22 cellular contexts compared by ENCODE assay signal in genomic region chr19:23523863-23524262, GRCh38.
A peak's percentile ranks its signal among the peaks of the same experiment; 100 is the strongest.
DNase-seq lines count a peak whose midpoint lies in the region; ATAC-seq and TF ChIP-seq lines count a peak whose summit lies in the region.
"Had no signal": no experiment of that assay in that cellular context is flagged by ENCODE, and none has a peak within 500 bp of the region (broad histone marks: within the 10 kb centered on the region; RNA-seq: fewer than 3 reads in every experiment).

No MANE protein-coding gene starts in this region.

- H3K36me3 ChIP-seq in heart left ventricle (no peaks in the 10 kb centered on the region), left ventricle myocardium inferior (no peaks in the 10 kb centered on the region), Peyer's patch (no peaks in the 10 kb centered on the region)
- H3K36me3 ChIP-seq: BE2C; BLaER1 treated with 17β-estradiol and CSF1 and Interleukin-3, amounts not matched to agents 10 nM and 100 nM; HAP-1 had no signal

- peak; percentile 87 for ATAC-seq in Right ventricle myocardium inferior
- peak; percentile 15 to 96 (median 70) for ATAC-seq in heart left ventricle
- ATAC-seq: A549 had no signal

- no peaks in the 10 kb centered on the region for H3K27me3 ChIP-seq in heart left ventricle
- no peaks in the 10 kb centered on the region for H3K27me3 ChIP-seq in left ventricle myocardium inferior (ENCODE audit: low read depth)
- no peaks in the 10 kb centered on the region for H3K27me3 ChIP-seq in Peyer's patch
- H3K27me3 ChIP-seq: BE2C; BLaER1 treated with 17β-estradiol and CSF1 and Interleukin-3, amounts not matched to agents 10 nM and 100 nM had no signal

- intact Hi-C loops in Right ventricle myocardium inferior (cut with DNase I) (loop anchor here (5.0 kb wide), 1 partner anchor 142 kb away; no protein-coding TSS in a partner anchor), cardiac septum (cut with DNase I) (no loop called here), heart left ventricle (cut with DNase I) (no loop called here), left ventricle myocardium inferior (cut with micrococcal nuclease) (no loop called here)

- DNase-seq in Right ventricle myocardium inferior (ENCODE audit: missing footprints) (no peak), cardiac septum (ENCODE audit: low spot score) (no peak), heart left ventricle (no peak), left ventricle myocardium inferior (no peak), Peyer's patch (no peak), DMS153 (lab: John Stamatoyannopoulos, UW) (no peak), islet precursor cell (no peak)
- DNase-seq: 8988T; ACHN; AML-193; BE2C; CD4-positive, alpha-beta T cell; CD8-positive, alpha-beta memory T cell; DMS 273 treated with DMSO at 0.1 percent for 48 hours; DMS53; DMS79 treated with DMSO at 0.1 percent for 48 hours; GF-D8; GOT3; HFFc6 had no signal

- TF ChIP-seq POLR2A in heart left ventricle (IDR thresholded peaks at IDR 0.05) (no peak), Peyer's patch (IDR thresholded peaks at IDR 0.05) (no peak)

- no peak for TF ChIP-seq CTCF in heart left ventricle (IDR thresholded peaks at IDR 0.05)
- no peak for TF ChIP-seq CTCF in left ventricle myocardium inferior (IDR thresholded peaks at IDR 0.05; ENCODE audit: borderline replicate concordance)
- no peak for TF ChIP-seq CTCF in Peyer's patch (IDR thresholded peaks at IDR 0.05)

- no peak overlapping the region for H3K4me3 ChIP-seq in heart left ventricle
- no peak overlapping the region for H3K4me3 ChIP-seq in left ventricle myocardium inferior
- no peak overlapping the region for H3K4me3 ChIP-seq in Peyer's patch
- H3K4me3 ChIP-seq: A549; BLaER1 treated with 17β-estradiol and CSF1 and Interleukin-3, amounts not matched to agents 10 nM and 100 nM; HAP-1 had no signal

- peaks cover 0 to 4% (median 0%) of the 10 kb centered on the region in 12 donors for H3K4me1 ChIP-seq in heart left ventricle
- peaks cover 14% of the 10 kb centered on the region for H3K4me1 ChIP-seq in left ventricle myocardium inferior
- no peaks in the 10 kb centered on the region for H3K4me1 ChIP-seq in Peyer's patch
- H3K4me1 ChIP-seq: A549; BE2C; BLaER1 treated with 17β-estradiol and CSF1 and Interleukin-3, amounts not matched to agents 10 nM and 100 nM; HAP-1 had no signal

- peak overlapping the region in 1 of 12 donors; percentile 13 for H3K27ac ChIP-seq in heart left ventricle
- peak overlapping the region; percentile 62 for H3K27ac ChIP-seq in left ventricle myocardium inferior (replicated peaks)
- H3K27ac ChIP-seq in Peyer's patch = no peak overlapping the region
- H3K27ac ChIP-seq: A549; BLaER1 treated with 17β-estradiol and CSF1 and Interleukin-3, amounts not matched to agents 10 nM and 100 nM had no signal

- peaks cover 0 to 15% (median 2%) of the 10 kb centered on the region in 12 donors for H3K9me3 ChIP-seq in heart left ventricle
- peaks cover 18% of the 10 kb centered on the region for H3K9me3 ChIP-seq in left ventricle myocardium inferior (replicated peaks)
- peaks cover 0 to 3% (median 0%) of the 10 kb centered on the region in 4 donors for H3K9me3 ChIP-seq in Peyer's patch
- H3K9me3 ChIP-seq: BE2C, HAP-1 had no signal
